1 cellular context compared by ENCODE assay signal in the genomic region with DNA sequence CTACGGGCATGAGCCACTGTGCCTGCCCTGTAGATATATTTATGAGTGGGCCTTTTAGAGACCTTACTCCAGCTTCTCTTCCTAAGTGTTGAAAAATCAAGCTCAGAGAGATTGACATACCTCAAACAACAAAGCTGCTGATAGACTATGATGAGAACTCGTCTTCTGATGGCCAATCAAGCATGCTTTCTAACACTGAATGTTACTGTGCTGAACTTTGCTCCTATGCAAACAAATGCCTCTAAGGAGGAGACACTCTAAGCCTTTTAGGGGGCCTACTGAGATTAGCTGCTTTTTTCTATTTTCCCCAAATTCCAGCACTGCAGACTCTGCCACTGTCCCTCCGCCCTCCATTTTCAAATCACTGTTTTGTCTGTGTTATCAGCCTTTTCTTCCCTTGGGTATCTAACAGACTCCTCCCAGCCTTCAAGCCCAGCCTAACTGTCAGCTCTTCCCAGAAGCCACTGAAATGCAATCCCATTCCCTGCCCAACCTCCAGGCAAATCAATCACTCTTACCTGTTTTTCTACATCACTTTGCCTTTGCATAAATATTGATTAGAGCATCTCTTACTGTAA.
TF ChIP-seq lines count a peak whose summit lies in the region.

No MANE protein-coding gene starts in this region.

TF ChIP-seq in HepG2, 621 proteins besides CTCF, POLR2A, EP300 and RAD21:
- TF ChIP-seq PATZ1 (CRISPR knock-in tag; IDR thresholded peaks at IDR 0.05) (no peak), ZNF362 (CRISPR knock-in tag; IDR thresholded peaks at IDR 0.05; ENCODE audit: borderline replicate concordance) (0 out of 2 replicates have a peak, but pooled peaks have one; percentile 18), THRA (CRISPR knock-in tag; IDR thresholded peaks at IDR 0.05; ENCODE audit: borderline replicate concordance) (no peak), SOX6 (IDR thresholded peaks at IDR 0.05) (no peak), SOX6 (CRISPR knock-in tag; IDR thresholded peaks at IDR 0.05) (0 out of 2 replicates have a peak, but pooled peaks have one; percentile 17), GATAD2A (CRISPR knock-in tag; IDR thresholded peaks at IDR 0.05) (0 out of 2 replicates have a peak, but pooled peaks have one; percentile 13), HNF4A (CRISPR knock-in tag; IDR thresholded peaks at IDR 0.05) (peak; percentile 59), HNF4G (IDR thresholded peaks at IDR 0.05; ENCODE audit: borderline replicate concordance, low read depth, low read length) (peak; percentile 29; the same call in 1 of the 2 replicates), HNF4G (CRISPR knock-in tag; IDR thresholded peaks at IDR 0.05; ENCODE audit: borderline replicate concordance, low read depth) (no peak), GFI1 (CRISPR knock-in tag; IDR thresholded peaks at IDR 0.05; ENCODE audit: borderline replicate concordance) (peak; percentile 28; the same call in 1 of the 2 replicates), BCL6 (CRISPR knock-in tag; IDR thresholded peaks at IDR 0.05) (peak; percentile 70)
- TF ChIP-seq, protein P1, sequence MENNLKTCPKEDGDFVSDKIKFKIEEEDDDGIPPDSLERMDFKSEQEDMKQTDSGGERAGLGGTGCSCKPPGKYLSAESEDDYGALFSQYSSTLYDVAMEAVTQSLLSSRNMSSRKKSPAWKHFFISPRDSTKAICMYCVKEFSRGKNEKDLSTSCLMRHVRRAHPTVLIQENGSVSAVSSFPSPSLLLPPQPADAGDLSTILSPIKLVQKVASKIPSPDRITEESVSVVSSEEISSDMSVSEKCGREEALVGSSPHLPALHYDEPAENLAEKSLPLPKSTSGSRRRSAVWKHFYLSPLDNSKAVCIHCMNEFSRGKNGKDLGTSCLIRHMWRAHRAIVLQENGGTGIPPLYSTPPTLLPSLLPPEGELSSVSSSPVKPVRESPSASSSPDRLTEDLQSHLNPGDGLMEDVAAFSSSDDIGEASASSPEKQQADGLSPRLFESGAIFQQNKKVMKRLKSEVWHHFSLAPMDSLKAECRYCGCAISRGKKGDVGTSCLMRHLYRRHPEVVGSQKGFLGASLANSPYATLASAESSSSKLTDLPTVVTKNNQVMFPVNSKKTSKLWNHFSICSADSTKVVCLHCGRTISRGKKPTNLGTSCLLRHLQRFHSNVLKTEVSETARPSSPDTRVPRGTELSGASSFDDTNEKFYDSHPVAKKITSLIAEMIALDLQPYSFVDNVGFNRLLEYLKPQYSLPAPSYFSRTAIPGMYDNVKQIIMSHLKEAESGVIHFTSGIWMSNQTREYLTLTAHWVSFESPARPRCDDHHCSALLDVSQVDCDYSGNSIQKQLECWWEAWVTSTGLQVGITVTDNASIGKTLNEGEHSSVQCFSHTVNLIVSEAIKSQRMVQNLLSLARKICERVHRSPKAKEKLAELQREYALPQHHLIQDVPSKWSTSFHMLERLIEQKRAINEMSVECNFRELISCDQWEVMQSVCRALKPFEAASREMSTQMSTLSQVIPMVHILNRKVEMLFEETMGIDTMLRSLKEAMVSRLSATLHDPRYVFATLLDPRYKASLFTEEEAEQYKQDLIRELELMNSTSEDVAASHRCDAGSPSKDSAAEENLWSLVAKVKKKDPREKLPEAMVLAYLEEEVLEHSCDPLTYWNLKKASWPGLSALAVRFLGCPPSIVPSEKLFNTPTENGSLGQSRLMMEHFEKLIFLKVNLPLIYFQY (CRISPR knock-in tag; IDR thresholded peaks at IDR 0.05; ENCODE audit: borderline replicate concordance) = no peak
- TF ChIP-seq, protein P2, sequence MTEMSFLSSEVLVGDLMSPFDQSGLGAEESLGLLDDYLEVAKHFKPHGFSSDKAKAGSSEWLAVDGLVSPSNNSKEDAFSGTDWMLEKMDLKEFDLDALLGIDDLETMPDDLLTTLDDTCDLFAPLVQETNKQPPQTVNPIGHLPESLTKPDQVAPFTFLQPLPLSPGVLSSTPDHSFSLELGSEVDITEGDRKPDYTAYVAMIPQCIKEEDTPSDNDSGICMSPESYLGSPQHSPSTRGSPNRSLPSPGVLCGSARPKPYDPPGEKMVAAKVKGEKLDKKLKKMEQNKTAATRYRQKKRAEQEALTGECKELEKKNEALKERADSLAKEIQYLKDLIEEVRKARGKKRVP (CRISPR knock-in tag; IDR thresholded peaks at IDR 0.05) = no peak
- TF ChIP-seq, protein P3, sequence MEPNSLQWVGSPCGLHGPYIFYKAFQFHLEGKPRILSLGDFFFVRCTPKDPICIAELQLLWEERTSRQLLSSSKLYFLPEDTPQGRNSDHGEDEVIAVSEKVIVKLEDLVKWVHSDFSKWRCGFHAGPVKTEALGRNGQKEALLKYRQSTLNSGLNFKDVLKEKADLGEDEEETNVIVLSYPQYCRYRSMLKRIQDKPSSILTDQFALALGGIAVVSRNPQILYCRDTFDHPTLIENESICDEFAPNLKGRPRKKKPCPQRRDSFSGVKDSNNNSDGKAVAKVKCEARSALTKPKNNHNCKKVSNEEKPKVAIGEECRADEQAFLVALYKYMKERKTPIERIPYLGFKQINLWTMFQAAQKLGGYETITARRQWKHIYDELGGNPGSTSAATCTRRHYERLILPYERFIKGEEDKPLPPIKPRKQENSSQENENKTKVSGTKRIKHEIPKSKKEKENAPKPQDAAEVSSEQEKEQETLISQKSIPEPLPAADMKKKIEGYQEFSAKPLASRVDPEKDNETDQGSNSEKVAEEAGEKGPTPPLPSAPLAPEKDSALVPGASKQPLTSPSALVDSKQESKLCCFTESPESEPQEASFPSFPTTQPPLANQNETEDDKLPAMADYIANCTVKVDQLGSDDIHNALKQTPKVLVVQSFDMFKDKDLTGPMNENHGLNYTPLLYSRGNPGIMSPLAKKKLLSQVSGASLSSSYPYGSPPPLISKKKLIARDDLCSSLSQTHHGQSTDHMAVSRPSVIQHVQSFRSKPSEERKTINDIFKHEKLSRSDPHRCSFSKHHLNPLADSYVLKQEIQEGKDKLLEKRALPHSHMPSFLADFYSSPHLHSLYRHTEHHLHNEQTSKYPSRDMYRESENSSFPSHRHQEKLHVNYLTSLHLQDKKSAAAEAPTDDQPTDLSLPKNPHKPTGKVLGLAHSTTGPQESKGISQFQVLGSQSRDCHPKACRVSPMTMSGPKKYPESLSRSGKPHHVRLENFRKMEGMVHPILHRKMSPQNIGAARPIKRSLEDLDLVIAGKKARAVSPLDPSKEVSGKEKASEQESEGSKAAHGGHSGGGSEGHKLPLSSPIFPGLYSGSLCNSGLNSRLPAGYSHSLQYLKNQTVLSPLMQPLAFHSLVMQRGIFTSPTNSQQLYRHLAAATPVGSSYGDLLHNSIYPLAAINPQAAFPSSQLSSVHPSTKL (CRISPR knock-in tag; IDR thresholded peaks at IDR 0.05) = 0 out of 2 replicates have a peak, but pooled peaks have one; percentile 8
- TF ChIP-seq, protein P4, sequence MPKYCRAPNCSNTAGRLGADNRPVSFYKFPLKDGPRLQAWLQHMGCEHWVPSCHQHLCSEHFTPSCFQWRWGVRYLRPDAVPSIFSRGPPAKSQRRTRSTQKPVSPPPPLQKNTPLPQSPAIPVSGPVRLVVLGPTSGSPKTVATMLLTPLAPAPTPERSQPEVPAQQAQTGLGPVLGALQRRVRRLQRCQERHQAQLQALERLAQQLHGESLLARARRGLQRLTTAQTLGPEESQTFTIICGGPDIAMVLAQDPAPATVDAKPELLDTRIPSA (CRISPR knock-in tag; IDR thresholded peaks at IDR 0.05; ENCODE audit: borderline replicate concordance) = no peak
